Comparison of ENCODE assay signal across 8 cellular contexts in the genomic region with DNA sequence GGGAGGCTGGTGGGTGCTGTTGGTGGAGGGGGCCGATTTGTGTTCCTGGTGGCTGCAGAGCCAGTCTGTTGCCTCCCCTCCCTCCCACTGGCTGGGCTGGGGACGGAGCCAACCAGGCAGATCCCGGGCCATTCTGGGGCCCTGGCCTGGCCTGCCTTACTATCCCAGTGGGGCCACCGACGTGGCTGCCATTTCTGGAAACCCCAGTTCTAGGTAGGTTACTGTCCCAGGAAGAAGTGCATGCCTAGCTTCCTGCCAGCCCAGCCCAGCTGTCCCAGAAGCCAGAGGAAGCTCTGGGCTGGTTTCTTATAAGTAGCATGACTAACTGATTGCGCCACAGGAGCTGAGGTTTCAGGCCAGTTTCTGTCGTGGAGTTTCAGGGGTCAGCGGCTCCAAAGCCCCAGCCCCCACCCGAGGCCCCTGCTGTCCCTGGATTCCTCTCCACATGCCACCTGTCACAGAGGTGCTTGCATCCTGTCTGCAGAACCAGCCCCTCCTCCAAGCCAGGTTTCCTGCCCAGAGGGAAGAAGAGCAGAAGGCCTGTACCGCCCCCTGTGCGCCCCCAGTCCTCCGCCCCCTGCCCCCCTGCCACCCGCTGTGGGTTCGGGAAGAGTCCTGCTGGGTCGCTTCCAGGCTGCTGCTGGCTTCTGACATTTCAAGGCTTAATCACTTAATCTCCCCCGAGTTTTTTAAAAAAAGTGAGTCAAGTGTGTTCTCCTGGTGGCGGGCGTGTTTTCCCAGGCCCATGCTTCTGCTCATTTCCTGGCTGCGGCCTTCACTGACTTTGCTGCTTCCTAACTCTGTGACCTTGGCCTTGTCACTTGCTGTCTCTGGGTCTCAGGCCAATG. TPM values are rescaled to one million over a fixed set of nuclear protein-coding genes. Genes with fewer than 3 reads are reported as not detected.
A peak's percentile ranks its signal among the peaks of the same experiment; 100 is the strongest.
DNase-seq lines count a peak whose midpoint lies in the region; ATAC-seq, FAIRE-seq and TF ChIP-seq lines count a peak whose summit lies in the region.

No MANE protein-coding gene starts in this region.

- no peak overlapping the region for H2AFZ ChIP-seq in K562 (ENCODE audit: low read depth, low read length)

- TF ChIP-seq CTCF in K562 (IDR thresholded peaks at IDR 0.05 in 2 of 3, conservative IDR thresholded peaks at IDR 0.05 in 1 of 3; ENCODE audit: insufficient read depth in 2 of 3, low read depth in 1 of 3, low read length in 3 of 3): no peak

- no CpG with 5 or more reads among the region's 19 CpGs for WGBS in K562 (ENCODE audit: insufficient coverage, low coverage, missing lambda C conversion rate)

- no peak overlapping the region for H3K4me2 ChIP-seq in K562 (ENCODE audit: insufficient read depth, low read length)

- peaks cover 0 to 4% of the 10 kb centered on the region in 2 experiments; a peak in 1 of 5 replicates for H3K27me3 ChIP-seq in K562 (ENCODE audit: control insufficient read depth in 2 of 2, insufficient read depth in 2 of 2, low read length in 2 of 2)
- H3K27me3 ChIP-seq in iPS-20b (ENCODE audit: insufficient read depth, low read length): no peaks in the 10 kb centered on the region
- H3K27me3 ChIP-seq in skeletal muscle tissue (ENCODE audit: control insufficient read depth in 3 of 3, insufficient read depth in 3 of 3, low read length in 3 of 3): no peaks in the 10 kb centered on the region

- TF ChIP-seq RAD21 in K562 (CRISPR knock-in tag; conservative IDR thresholded peaks at IDR 0.05 in 1 of 2, IDR thresholded peaks at IDR 0.05 in 1 of 2): no peak

- H3K36me3 ChIP-seq in K562 (ENCODE audit: control insufficient read depth, insufficient read depth, low read length) (no peaks in the 10 kb centered on the region), iPS-20b (ENCODE audit: insufficient read depth, low read depth, low read length) (0 out of 2 replicates have a peak, but pooled peaks cover 3% of the 10 kb centered on the region), skeletal muscle tissue (ENCODE audit: control insufficient read depth in 3 of 3, insufficient read depth in 3 of 3, low read length in 3 of 3) (no peaks in the 10 kb centered on the region)

- intact Hi-C loops in K562 (cut with micrococcal nuclease): no loop called here

- CTCF ChIA-PET in K562 (lab: Yijun Ruan, JAX; ENCODE audit: low intra/inter-chr PET ratio): no interaction called here

- ATAC-seq in HG02610 (IDR thresholded peaks at IDR 0.05; ENCODE audit: unreplicated experiment): peak; percentile 58
- ATAC-seq in K562: no peak
- ATAC-seq in HG02870 (IDR thresholded peaks at IDR 0.05; ENCODE audit: unreplicated experiment): no peak

- no peak for FAIRE-seq in K562 (lab: Jason Lieb, UNC)

- TF ChIP-seq POLR2A in K562 (conservative IDR thresholded peaks at IDR 0.05): no peak

- TF ChIP-seq EP300 in K562 (IDR thresholded peaks at IDR 0.05; ENCODE audit: low read length): no peak

- H3K9ac ChIP-seq in K562 (ENCODE audit: insufficient read depth in 1 of 2, low read depth in 2 of 2, low read length in 2 of 2) (no peak overlapping the region), iPS-20b (ENCODE audit: low read depth, low read length) (peak overlapping the region; percentile 60; the same call in 1 of the 2 replicates), skeletal muscle tissue (ENCODE audit: low read depth in 1 of 3, low read length in 3 of 3) (peak overlapping the region in 2 of 3 donors; percentile 5 to 57)

- H3K4me1 ChIP-seq in K562 (replicated peaks in 1 of 2; ENCODE audit: control insufficient read depth in 2 of 2, insufficient read depth in 2 of 2, low read length in 2 of 2) (no peaks in the 10 kb centered on the region), iPS-20b (ENCODE audit: insufficient read depth, low read length) (peaks cover 33% of the 10 kb centered on the region), skeletal muscle tissue (ENCODE audit: control insufficient read depth in 3 of 3, insufficient read depth in 3 of 3, low read length in 3 of 3) (peaks cover 11 to 28% (median 26%) of the 10 kb centered on the region in 3 donors)

- in situ Hi-C loops in SK-MEL-5 (cut with HindIII; ENCODE audit: low pct_unique_long_range_greater_than_20kb, low sequenced_read_pairs) (no loop called here), K562 (cut with MboI) (no loop called here)

- no peaks in the 10 kb centered on the region for H3K9me1 ChIP-seq in K562 (ENCODE audit: control insufficient read depth, insufficient read depth, low read length)

- peak; percentile 62 for DNase-seq in Ammon's horn (ENCODE audit: low spot score)
- DNase-seq in SK-MEL-5 (ENCODE audit: low read depth, low spot score): peak; percentile 25
- DNase-seq in K562 (ENCODE audit: extremely low read depth in 1 of 4, low spot score in 3 of 4): no peak
- no peak for DNase-seq in superior temporal gyrus (ENCODE audit: extremely low spot score)

- POLR2A ChIA-PET in K562 (lab: Yijun Ruan, JAX): no interaction called here

- H3K4me3 ChIP-seq in K562 (no peak overlapping the region), iPS-20b (ENCODE audit: low read length) (peak overlapping the region; percentile 21; the same call in 1 of the 2 replicates), skeletal muscle tissue (ENCODE audit: low read length in 3 of 3) (no peak overlapping the region)

- no peaks in the 10 kb centered on the region for H3K9me3 ChIP-seq in K562 (replicated peaks; ENCODE audit: control insufficient read depth, insufficient read depth, low read depth, low read length)
- no peaks in the 10 kb centered on the region; the same call in 1 of the 2 replicates for H3K9me3 ChIP-seq in iPS-20b (ENCODE audit: insufficient read depth, low read depth, low read length)
- no peaks in the 10 kb centered on the region for H3K9me3 ChIP-seq in skeletal muscle tissue (ENCODE audit: control insufficient read depth in 3 of 3, low read length in 3 of 3)

- H4K20me1 ChIP-seq in K562 (replicated peaks; ENCODE audit: control insufficient read depth, insufficient read depth, low read length): no peaks in the 10 kb centered on the region

- no peaks in the 10 kb centered on the region for H3K79me2 ChIP-seq in K562 (ENCODE audit: control insufficient read depth, insufficient read depth, low read length)

- BruUV-seq in K562 (replicated peaks; lab: Mats Ljungman, UMichigan): no TSS peak

- no peak overlapping the region for H3K27ac ChIP-seq in K562 (ENCODE audit: extremely low read depth, low read depth, low read length)
- peak overlapping the region; percentile 58 for H3K27ac ChIP-seq in iPS-20b (ENCODE audit: low read length)
- peak overlapping the region; percentile 85 for H3K27ac ChIP-seq in skeletal muscle tissue (ENCODE audit: low read depth, low read length)

TF ChIP-seq in K562, 482 proteins besides CTCF, POLR2A, EP300 and RAD21 (continues in another document):
- TF ChIP-seq NR3C1 (CRISPR knock-in tag; IDR thresholded peaks at IDR 0.05) (no peak), ETV1 (tag; conservative IDR thresholded peaks at IDR 0.05; ENCODE audit: low read depth) (no peak)

RNA-seq across cellular contexts. Expression of a gene that starts 13.2 kb away (rescaled TPM):
- total RNA-seq in SK-MEL-5 (2014; rRNA removed; shearing (Covaris generic)): 5.3 and 5.6 TPM in 2 replicates
- 9.7 and 18.4 TPM in 2 replicates for polyA plus RNA-seq in SK-MEL-5 (2015; cell fraction: cytosol; rRNA removed)
- 18.5 and 21.0 TPM in 2 replicates for polyA plus RNA-seq in SK-MEL-5 (2015; cell fraction: nucleus; rRNA removed)
- 7.2 and 21.7 TPM in 2 replicates for total RNA-seq in K562 (2011; cell fraction: chromatin; rRNA removed; ENCODE audit: low replicate concordance)
- 11.1 and 17.7 TPM in 2 replicates for total RNA-seq in K562 (2011; cell fraction: nucleolus; rRNA removed)
- 10.4 and 11.7 TPM in 2 replicates for total RNA-seq in K562 (2011; cell fraction: nucleoplasm; rRNA removed)
- total RNA-seq in K562 (2014; rRNA removed) (3.3 and 3.5 TPM in 2 replicates), K562 (2014; rRNA removed; fragmentation: Illumina TruSeq; extraction: Trizol) (1.9 and 2.4 TPM in 2 replicates), K562 (2015; rRNA removed; fragmentation: Illumina TruSeq; extraction: Trizol) (3.3 and 3.8 TPM in 2 replicates), K562 (2021) (5.2 and 5.5 TPM in 2 replicates), skeletal muscle tissue (7.8 TPM)
- polyA plus RNA-seq in K562 (2011; rRNA removed) (5.8 and 6.2 TPM in 2 replicates), K562 (2014; fragmentation: Illumina TruSeq; extraction: Trizol) (3.9 and 4.1 TPM in 2 replicates), K562 (2014; fragmentation: Nextera tagmentation; extraction: Ambion mirVana) (under 1 TPM; 0.17 to 0.38 TPM), K562 (2014; rRNA removed) (3.0 and 3.3 TPM in 2 replicates)
- 6.4 and 8.7 TPM in 2 replicates for polyA plus RNA-seq in K562 (2011; cell fraction: cytosol; rRNA removed)
- polyA plus RNA-seq in K562 (2011; cell fraction: nucleus; rRNA removed): 5.5 and 7.6 TPM in 2 replicates
- polyA plus RNA-seq in K562 (2012): 4.9 and 5.9 TPM in 2 replicates
- 5.1 and 6.8 TPM in 2 replicates for polyA minus RNA-seq in K562 (2011; rRNA and poly(A)+ RNA removed)
- 3.2 and 7.3 TPM in 2 replicates for polyA minus RNA-seq in K562 (2011; cell fraction: cytosol; rRNA and poly(A)+ RNA removed)
- 6.9 and 9.8 TPM in 2 replicates for polyA minus RNA-seq in K562 (2011; cell fraction: nucleus; rRNA and poly(A)+ RNA removed)

RNA-seq across cellular contexts. Expression of a gene that starts 58.4 kb away (rescaled TPM):
- 65.8 and 77.3 TPM in 2 replicates for total RNA-seq in SK-MEL-5 (2014; rRNA removed; shearing (Covaris generic))
- 46.0 and 59.3 TPM in 2 replicates for polyA plus RNA-seq in SK-MEL-5 (2015; cell fraction: cytosol; rRNA removed)
- polyA plus RNA-seq in SK-MEL-5 (2015; cell fraction: nucleus; rRNA removed): 7.4 and 21.3 TPM in 2 replicates
- 22.3 and 37.0 TPM in 2 replicates for total RNA-seq in K562 (2011; cell fraction: chromatin; rRNA removed; ENCODE audit: low replicate concordance)
- 23.3 and 23.8 TPM in 2 replicates for total RNA-seq in K562 (2011; cell fraction: nucleolus; rRNA removed)
- total RNA-seq in K562 (2011; cell fraction: nucleoplasm; rRNA removed): 19.3 and 24.7 TPM in 2 replicates
- total RNA-seq in K562 (2014; rRNA removed) (61.5 and 69.8 TPM in 2 replicates), K562 (2014; rRNA removed; fragmentation: Illumina TruSeq; extraction: Trizol) (50.6 and 57.1 TPM in 2 replicates), K562 (2015; rRNA removed; fragmentation: Illumina TruSeq; extraction: Trizol) (50.6 and 56.0 TPM in 2 replicates), K562 (2021) (59.5 and 68.2 TPM in 2 replicates), skeletal muscle tissue (51.7 TPM)
- polyA plus RNA-seq in K562 (2011; rRNA removed) (48.6 and 52.1 TPM in 2 replicates), K562 (2014; fragmentation: Illumina TruSeq; extraction: Trizol) (77.9 and 79.2 TPM in 2 replicates), K562 (2014; fragmentation: Nextera tagmentation; extraction: Ambion mirVana) (100 to 1,000 TPM; 154 to 163 TPM), K562 (2014; rRNA removed) (61.6 and 63.5 TPM in 2 replicates)
- 38.3 and 39.1 TPM in 2 replicates for polyA plus RNA-seq in K562 (2011; cell fraction: cytosol; rRNA removed)
- 18.3 and 19.4 TPM in 2 replicates for polyA plus RNA-seq in K562 (2011; cell fraction: nucleus; rRNA removed)
- 99.9 and 101 TPM in 2 replicates for polyA plus RNA-seq in K562 (2012)
- polyA minus RNA-seq in K562 (2011; rRNA and poly(A)+ RNA removed): 39.9 and 49.7 TPM in 2 replicates
- polyA minus RNA-seq in K562 (2011; cell fraction: cytosol; rRNA and poly(A)+ RNA removed): 17.9 and 18.6 TPM in 2 replicates
- 7.3 and 15.7 TPM in 2 replicates for polyA minus RNA-seq in K562 (2011; cell fraction: nucleus; rRNA and poly(A)+ RNA removed)

Comparison
In these comparisons a context has a peak if more than half of its experiments do, and no peak if none do; other contexts are left out.
1. DNase-seq: peak in Ammon's horn (single experiment) and SK-MEL-5 (single experiment); none in K562 (0 of 4) and superior temporal gyrus (single experiment).
2. H3K9ac ChIP-seq: peak in iPS-20b (single experiment) and skeletal muscle tissue (2 of 3); none in K562 (0 of 2).